8 cellular contexts compared by ENCODE assay signal in the genomic region with DNA sequence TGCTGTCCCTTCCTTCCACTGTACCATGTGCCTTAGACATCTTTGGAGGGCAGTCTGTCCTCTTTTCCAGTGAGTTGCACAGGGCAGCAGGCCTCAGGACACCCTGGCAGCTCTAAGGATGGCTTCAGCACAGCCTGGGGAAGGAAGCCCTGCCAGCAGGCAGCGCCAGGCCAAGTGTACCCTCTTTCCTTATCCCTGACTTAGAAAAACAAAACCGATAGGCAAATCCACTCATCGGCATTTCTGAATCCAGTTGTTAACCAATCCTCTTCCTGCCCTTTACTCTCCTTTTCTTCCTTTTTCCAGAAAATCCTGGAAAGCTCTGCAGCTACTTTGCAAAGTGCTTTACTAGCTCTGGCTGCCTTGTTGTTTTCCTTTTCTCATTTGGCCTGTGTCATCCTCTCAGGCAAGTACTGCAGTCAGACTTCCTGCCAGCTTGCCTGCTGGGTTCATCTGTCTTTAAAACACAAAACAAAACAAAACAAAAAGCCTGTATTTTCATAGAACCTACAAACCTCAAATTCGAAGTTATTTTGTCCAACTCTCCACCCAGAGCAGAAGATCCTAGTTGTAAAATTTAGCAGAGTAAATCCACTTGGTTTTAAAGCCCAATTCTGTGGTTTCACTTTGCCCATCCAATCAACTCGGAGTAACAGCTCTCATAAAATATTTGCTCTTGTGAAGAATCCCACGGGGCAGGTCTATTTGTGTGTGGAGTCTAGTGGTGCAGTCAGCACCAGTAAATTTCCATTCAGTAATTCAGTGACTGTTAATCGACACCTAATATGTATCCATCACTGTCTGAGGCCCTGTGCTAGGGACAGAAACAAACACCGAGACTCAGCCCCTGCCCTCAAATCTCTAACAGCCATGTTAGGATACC. TPM values are rescaled to one million over a fixed set of nuclear protein-coding genes. Genes with fewer than 3 reads are reported as not detected.
DNase-seq lines count a peak whose midpoint lies in the region; ATAC-seq and TF ChIP-seq lines count a peak whose summit lies in the region.

No MANE protein-coding gene starts in this region.

- H3K36me3 ChIP-seq in right lobe of liver (no peaks in the 10 kb centered on the region), suprapubic skin (no peaks in the 10 kb centered on the region)

- no peaks in the 10 kb centered on the region for H3K27me3 ChIP-seq in right lobe of liver
- H3K27me3 ChIP-seq in suprapubic skin, result no peaks in the 10 kb centered on the region

- H3K27ac ChIP-seq in cingulate gyrus (ENCODE audit: low read depth, low read length), result peak overlapping the region; percentile 99
- peak overlapping the region; percentile 88 to 99 (median 95) for H3K27ac ChIP-seq in right lobe of liver
- peak overlapping the region; percentile 90 for H3K27ac ChIP-seq in suprapubic skin

- no peak for TF ChIP-seq EP300 in suprapubic skin (IDR thresholded peaks at IDR 0.05)

- TF ChIP-seq CTCF in GM10248 (IDR thresholded peaks at IDR 0.05; ENCODE audit: control extremely low read depth, extremely low read depth, low read depth, missing control alignments), result no peak
- no peak for TF ChIP-seq CTCF in right lobe of liver (IDR thresholded peaks at IDR 0.05)
- no peak for TF ChIP-seq CTCF in suprapubic skin (IDR thresholded peaks at IDR 0.05)

- WGBS in right lobe of liver (ENCODE audit: insufficient coverage, low coverage, low lambda C conversion rate, missing lambda C conversion rate), result 0% methylated on average over 8 of the region's 8 CpGs
- WGBS in suprapubic skin, result 3% methylated on average over 8 of the region's 8 CpGs

- peak overlapping the region; percentile 29 to 47 (median 38) for H3K4me3 ChIP-seq in right lobe of liver
- H3K4me3 ChIP-seq in suprapubic skin, result peak overlapping the region; percentile 41

- intact Hi-C loops in right lobe of liver (cut with DNase I), result no loop called here

- peaks cover 0 to 26% (median 17%) of the 10 kb centered on the region in 4 donors for H3K4me1 ChIP-seq in right lobe of liver
- H3K4me1 ChIP-seq in suprapubic skin, result peaks cover 63% of the 10 kb centered on the region

- DNase-seq in GM10248 (ENCODE audit: extremely low spot score) (peak; percentile 56), M059J (ENCODE audit: low read depth) (peak; percentile 71), SK-MEL-5 (ENCODE audit: low read depth, low spot score) (peak; percentile 64), right lobe of liver (peak in 1 of 3 donors; percentile 70), suprapubic skin (ENCODE audit: low spot score in 2 of 2) (no peak)

- peak; percentile 42 for ATAC-seq in GM21786 (IDR thresholded peaks at IDR 0.05; ENCODE audit: unreplicated experiment)
- peak; percentile 70 to 87 (median 83) for ATAC-seq in right lobe of liver
- ATAC-seq in GM19023 (IDR thresholded peaks at IDR 0.05; ENCODE audit: unreplicated experiment), result no peak

- CTCF ChIA-PET in GM10248 (lab: Yijun Ruan, JAX), result interaction anchor here (0.9 to 5.4 kb wide), 15 partner anchors 8 to 408 kb away, joined by 3 to 33 read pairs (median 5); a partner anchor contains a TSS

- H3K9me3 ChIP-seq in right lobe of liver (no peaks in the 10 kb centered on the region), suprapubic skin (no peaks in the 10 kb centered on the region)

- POLR2A ChIA-PET in GM10248 (lab: Yijun Ruan, JAX), result interaction anchor here (2.1 to 2.5 kb wide), 2 partner anchors 11 to 218 kb away, joined by 7 to 11 read pairs; a partner anchor contains a TSS

- in situ Hi-C loops in SK-MEL-5 (cut with HindIII; ENCODE audit: low pct_unique_long_range_greater_than_20kb, low sequenced_read_pairs), result no loop called here

- TF ChIP-seq POLR2A in right lobe of liver (IDR thresholded peaks at IDR 0.05), result peak; percentile 70
- TF ChIP-seq POLR2A in suprapubic skin (IDR thresholded peaks at IDR 0.05), result peak in 1 of 2 donors; percentile 25

RNA-seq across cellular contexts. Expression of a gene that starts 45.2 kb away (rescaled TPM):
- 24.5 and 37.7 TPM in 2 replicates for total RNA-seq in M059J (2014; rRNA removed; shearing (Covaris generic))
- 37.9 and 43.9 TPM in 2 replicates for total RNA-seq in SK-MEL-5 (2014; rRNA removed; shearing (Covaris generic))
- polyA plus RNA-seq in SK-MEL-5 (2015; cell fraction: cytosol; rRNA removed), result 414 and 471 TPM in 2 replicates
- polyA plus RNA-seq in SK-MEL-5 (2015; cell fraction: nucleus; rRNA removed), result 119 and 124 TPM in 2 replicates
- 100 to 1,000 TPM; 147 to 220 (median 178) TPM for total RNA-seq in right lobe of liver
- total RNA-seq in suprapubic skin, result 100 to 1,000 TPM; 189 to 236 (median 222) TPM

RNA-seq across cellular contexts. Expression of a gene that starts 58.3 kb away (rescaled TPM):
- total RNA-seq in M059J (2014; rRNA removed; shearing (Covaris generic)), result 10.5 and 12.5 TPM in 2 replicates
- total RNA-seq in SK-MEL-5 (2014; rRNA removed; shearing (Covaris generic)), result 24.3 and 27.3 TPM in 2 replicates
- 21.6 and 22.1 TPM in 2 replicates for polyA plus RNA-seq in SK-MEL-5 (2015; cell fraction: cytosol; rRNA removed)
- polyA plus RNA-seq in SK-MEL-5 (2015; cell fraction: nucleus; rRNA removed), result 30.4 and 39.8 TPM in 2 replicates
- total RNA-seq in right lobe of liver (10 to 100 TPM; 10.9 to 22.5 (median 16.7) TPM), suprapubic skin (10 to 100 TPM; 12.4 to 21.6 (median 15.3) TPM)

Comparison
In these comparisons a context has a peak if more than half of its experiments do, and no peak if none do; other contexts are left out.
1. DNase-seq: peak in GM10248 (single experiment), M059J (single experiment) and SK-MEL-5 (single experiment); none in suprapubic skin (0 of 2).
2. Peak in every context shown above with its lines, with median percentiles within 50 percentile points of each other: H3K27ac ChIP-seq.